8 cellular contexts compared by ENCODE assay signal in genomic region chr12:106136263-106136662, GRCh38. TPM values are rescaled to one million over a fixed set of nuclear protein-coding genes. Genes with fewer than 3 reads are reported as not detected.
DNase-seq lines count a peak whose midpoint lies in the region; ATAC-seq lines count a peak whose summit lies in the region.

No MANE protein-coding gene starts in this region.

- intact Hi-C loops in activated CD4-positive, alpha-beta T cell treated with anti-CD3 and anti-CD28 coated beads for 36 hours (cut with DNase I, micrococcal nuclease) = loop anchor here (1.0 to 10.0 kb wide), 3 partner anchors 431 to 716 kb away; no protein-coding TSS in a partner anchor

- H3K27me3 Mint-ChIP-seq in activated CD4-positive, alpha-beta T cell treated with anti-CD3 and anti-CD28 coated beads for 36 hours = peaks cover 62% of the 10 kb centered on the region

- peak; percentile 56 for ATAC-seq in GM21825 (IDR thresholded peaks at IDR 0.05; ENCODE audit: unreplicated experiment)
- ATAC-seq in activated CD4-positive, alpha-beta T cell treated with anti-CD3 and anti-CD28 coated beads for 36 hours = peak; percentile 47
- ATAC-seq in GM21526 (IDR thresholded peaks at IDR 0.05; ENCODE audit: low FRiP score, unreplicated experiment) = no peak

- CTCF ChIA-PET in activated CD4-positive, alpha-beta T cell treated with anti-CD3 and anti-CD28 coated beads for 36 hours (lab: Charles Lee) = interaction anchor here (0.6 to 4.0 kb wide), 23 partner anchors 8 to 722 kb away, joined by 3 to 30 read pairs (median 4); no protein-coding TSS in a partner anchor

- no peaks in the 10 kb centered on the region for H3K9me3 Mint-ChIP-seq in activated CD4-positive, alpha-beta T cell treated with anti-CD3 and anti-CD28 coated beads for 36 hours (ENCODE audit: low read depth)

- H3K27ac ChIP-seq in cingulate gyrus (ENCODE audit: low read depth, low read length) = peak overlapping the region; percentile 94

- DNase-seq in AG08395 (ENCODE audit: low spot score) (peak; percentile 69), NCI-H226 (peak; percentile 65), left kidney (ENCODE audit: low read depth, low spot score) (peak; percentile 94)
- DNase-seq in activated CD4-positive, alpha-beta T cell treated with anti-CD3 and anti-CD28 coated beads for 36 hours = peak; percentile 88
- DNase-seq in stimulated activated CD4-positive, alpha-beta T cell treated with anti-CD3 and anti-CD28 coated beads, Interleukin-1b, Interleukin-23, amount 100 ng/mL, for 24 hours (ENCODE audit: low read depth in 4 of 4, low spot score in 1 of 4) = peak; percentile 49 to 70 (median 62)

- no peak overlapping the region for H3K27ac Mint-ChIP-seq in activated CD4-positive, alpha-beta T cell treated with anti-CD3 and anti-CD28 coated beads for 36 hours

- H3K4me1 Mint-ChIP-seq in activated CD4-positive, alpha-beta T cell treated with anti-CD3 and anti-CD28 coated beads for 36 hours = peaks cover 7% of the 10 kb centered on the region

- no peaks in the 10 kb centered on the region for H3K36me3 Mint-ChIP-seq in activated CD4-positive, alpha-beta T cell treated with anti-CD3 and anti-CD28 coated beads for 36 hours (ENCODE audit: low read depth)

- POLR2A ChIA-PET in activated CD4-positive, alpha-beta T cell treated with anti-CD3 and anti-CD28 coated beads for 36 hours (lab: Charles Lee) = interaction anchor here (1.4 kb wide), 1 partner anchor 716 kb away, joined by 3 read pairs; no protein-coding TSS in a partner anchor

- no peak overlapping the region for H3K4me3 Mint-ChIP-seq in activated CD4-positive, alpha-beta T cell treated with anti-CD3 and anti-CD28 coated beads for 36 hours

RNA-seq across cellular contexts. Expression of gene NUAK1, which starts 2.5 kb away (rescaled TPM):
- total RNA-seq in activated CD4-positive, alpha-beta T cell treated with anti-CD3 and anti-CD28 coated beads for 36 hours = not detected
